In genomic region chr7:87345166-87345927, GRCh38 we compare ENCODE assay signal across 8 cellular contexts. TPM values are rescaled to one million over a fixed set of nuclear protein-coding genes. Genes with fewer than 3 reads are reported as not detected.
A peak's percentile ranks its signal among the peaks of the same experiment; 100 is the strongest.
DNase-seq lines count a peak whose midpoint lies in the region; ATAC-seq and TF ChIP-seq lines count a peak whose summit lies in the region.

Gene CROT (plus strand): TSS chr7:87345664. CDS start chr7:87349069, 3,405 bp downstream.

- H3K9me3 ChIP-seq in osteoblast (ENCODE audit: low read depth, low read length): no peaks in the 10 kb centered on the region
- H3K9me3 ChIP-seq in testis: no peaks in the 10 kb centered on the region

- peak within 1 kb of the TSS; percentile 96 for H3K4me2 ChIP-seq in osteoblast (ENCODE audit: insufficient read depth, low read length)

- H3K79me2 ChIP-seq in osteoblast (ENCODE audit: insufficient read depth, low read length): peaks cover 8% of the 10 kb centered on the region

- H3K4me1 ChIP-seq in osteoblast (ENCODE audit: insufficient read depth, low read length): peaks cover 23% of the 10 kb centered on the region
- H3K4me1 ChIP-seq in testis: no peaks in the 10 kb centered on the region

- H3K4me3 Mint-ChIP-seq in activated naive CD8-positive, alpha-beta T cell: peak within 1 kb of the TSS; percentile 96
- peak within 1 kb of the TSS; percentile 98 for H3K4me3 Mint-ChIP-seq in glutamatergic neuron (ENCODE audit: unreplicated experiment)

- DNase-seq in NCI-H1048 (lab: John Stamatoyannopoulos, UW): peak; percentile 85
- peak; percentile 82 for DNase-seq in SKM-1 (lab: John Stamatoyannopoulos, UW; ENCODE audit: unreplicated experiment)
- DNase-seq in glutamatergic neuron: peak; percentile 96
- DNase-seq in osteoblast (ENCODE audit: insufficient read length, low spot score, missing footprints): peak; percentile 97
- peak; percentile 97 for DNase-seq in testis

- H3K4me1 Mint-ChIP-seq in activated naive CD8-positive, alpha-beta T cell (ENCODE audit: low read depth): peaks cover 45% of the 10 kb centered on the region
- peaks cover 6% of the 10 kb centered on the region for H3K4me1 Mint-ChIP-seq in glutamatergic neuron (ENCODE audit: low read depth, unreplicated experiment)

- peak within 1 kb of the TSS; percentile 96 for H2AFZ ChIP-seq in osteoblast (ENCODE audit: low read length)

- H3K4me3 ChIP-seq in GM08714 (ENCODE audit: low read length) (peak within 1 kb of the TSS; percentile 85), osteoblast (ENCODE audit: insufficient read depth, low read length) (peak within 1 kb of the TSS; percentile 88), testis (peak within 1 kb of the TSS; percentile 70 to 77)

- TF ChIP-seq CTCF in glutamatergic neuron (IDR thresholded peaks at IDR 0.05; ENCODE audit: partially characterized antibody, unreplicated experiment) (no peak), osteoblast (IDR thresholded peaks at IDR 0.05; ENCODE audit: extremely low read depth, low read depth, low read length) (no peak), testis (IDR thresholded peaks at IDR 0.05) (no peak)

- ATAC-seq in HG02588 (IDR thresholded peaks at IDR 0.05; ENCODE audit: unreplicated experiment): peak; percentile 97

- H3K36me3 ChIP-seq in osteoblast (ENCODE audit: insufficient read depth, low read length) (peaks cover 8% of the 10 kb centered on the region), testis (ENCODE audit: low read depth, missing control alignments) (no peaks in the 10 kb centered on the region)

- H3K27ac ChIP-seq in osteoblast (ENCODE audit: low read depth, low read length) (peak within 1 kb of the TSS; percentile 76), testis (peak within 1 kb of the TSS; percentile 56 to 72)

- peak within 1 kb of the TSS; percentile 95 for H3K27ac Mint-ChIP-seq in activated naive CD8-positive, alpha-beta T cell
- peak within 1 kb of the TSS; percentile 82 for H3K27ac Mint-ChIP-seq in glutamatergic neuron (ENCODE audit: unreplicated experiment)

- no peaks in the 10 kb centered on the region for H3K27me3 Mint-ChIP-seq in activated naive CD8-positive, alpha-beta T cell
- peaks cover 4% of the 10 kb centered on the region for H3K27me3 Mint-ChIP-seq in glutamatergic neuron (ENCODE audit: unreplicated experiment)

- WGBS in testis, 2 donors: 0 to 1% methylated on average over 10 to 30 of the region's 53 CpGs

- intact Hi-C loops in testis (cut with DNase I; ENCODE audit: low total_unique reads): no loop called here

- peaks cover 18% of the 10 kb centered on the region for H3K36me3 Mint-ChIP-seq in activated naive CD8-positive, alpha-beta T cell
- H3K36me3 Mint-ChIP-seq in glutamatergic neuron (ENCODE audit: unreplicated experiment): peaks cover 6% of the 10 kb centered on the region

- no peaks in the 10 kb centered on the region for H4K20me1 ChIP-seq in osteoblast (ENCODE audit: insufficient read depth, low read length)

- no peak for TF ChIP-seq POLR2A in testis (IDR thresholded peaks at IDR 0.05)

- no peaks in the 10 kb centered on the region for H3K27me3 ChIP-seq in osteoblast (ENCODE audit: insufficient read depth, low read length)
- no peaks in the 10 kb centered on the region for H3K27me3 ChIP-seq in testis

- H3K9me3 Mint-ChIP-seq in activated naive CD8-positive, alpha-beta T cell (ENCODE audit: low read depth): no peaks in the 10 kb centered on the region
- no peaks in the 10 kb centered on the region for H3K9me3 Mint-ChIP-seq in glutamatergic neuron (ENCODE audit: unreplicated experiment)

RNA-seq across cellular contexts. Expression of gene CROT, which starts in this region (rescaled TPM):
- total RNA-seq in glutamatergic neuron (ENCODE audit: unreplicated experiment) (4.9 TPM), osteoblast (14.8 and 20.0 TPM in 2 replicates), testis (10 to 100 TPM in 1 of 2 donors, 1 to 10 TPM in 1; 7.3 to 10.5 TPM)
- 4.5 TPM for polyA plus RNA-seq in testis (ENCODE audit: insufficient read depth, low read depth, low replicate concordance)

Comparison
In these comparisons a context has a peak if more than half of its experiments do, and no peak if none do; other contexts are left out.
1. Peak in every context shown above with its lines: DNase-seq, ATAC-seq, H3K4me3 ChIP-seq and H3K27ac ChIP-seq.